ENCODE assay signal across 14 cellular contexts in the genomic region with DNA sequence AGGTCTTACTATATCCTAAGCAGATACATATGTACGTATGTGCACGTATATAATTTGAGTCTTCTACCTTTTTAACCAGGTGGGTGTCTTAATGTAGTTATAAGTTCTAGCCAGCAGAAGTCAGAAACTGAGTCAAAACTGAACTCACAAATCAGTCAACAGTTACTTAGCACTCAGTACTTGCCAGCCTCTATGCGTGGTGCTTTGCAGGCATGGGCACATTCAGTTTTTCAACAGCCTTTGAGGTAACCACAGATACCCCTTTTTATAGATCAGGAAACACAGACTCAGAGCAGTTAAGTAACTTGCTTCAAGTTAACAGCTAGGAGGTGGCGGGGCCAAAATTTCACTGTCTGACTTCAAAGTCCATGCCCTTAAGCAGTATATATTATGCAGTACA.
A peak's percentile ranks its signal among the peaks of the same experiment; 100 is the strongest.
DNase-seq lines count a peak whose midpoint lies in the region; ATAC-seq and TF ChIP-seq lines count a peak whose summit lies in the region.
"Had no signal": no experiment of that assay in that cellular context is flagged by ENCODE, and none has a peak within 500 bp of the region (broad histone marks: within the 10 kb centered on the region; RNA-seq: fewer than 3 reads in every experiment).

No MANE protein-coding gene starts in this region.

- no peak for TF ChIP-seq POLR2A in breast epithelium (IDR thresholded peaks at IDR 0.05)
- no peak for TF ChIP-seq POLR2A in gastrocnemius medialis (IDR thresholded peaks at IDR 0.05)

- H3K9me3 Mint-ChIP-seq in CD14-positive monocyte: peaks cover 0 to 7% (median 6%) of the 10 kb centered on the region in 7 donors
- H3K9me3 Mint-ChIP-seq: activated naive CD4-positive, alpha-beta T cell treated with anti-CD3 and anti-CD28 coated beads, Interleukin-2, amount 50 U/mL, for 24 hours had no signal

- no peaks in the 10 kb centered on the region for H3K4me1 ChIP-seq in breast epithelium
- no peaks in the 10 kb centered on the region for H3K4me1 ChIP-seq in gastrocnemius medialis
- H3K4me1 ChIP-seq: Peyer's patch had no signal

- H3K27me3 ChIP-seq in breast epithelium (no peaks in the 10 kb centered on the region), gastrocnemius medialis (no peaks in the 10 kb centered on the region)
- H3K27me3 ChIP-seq: Peyer's patch had no signal

- peaks cover 0 to 4% (median 0%) of the 10 kb centered on the region in 3 donors for H3K27me3 Mint-ChIP-seq in CD14-positive monocyte (ENCODE audit: low read depth in 3 of 3)
- H3K27me3 Mint-ChIP-seq: activated naive CD4-positive, alpha-beta T cell treated with anti-CD3 and anti-CD28 coated beads, Interleukin-2, amount 50 U/mL, for 24 hours had no signal

- H3K27ac ChIP-seq in breast epithelium: no peak overlapping the region
- no peak overlapping the region for H3K27ac ChIP-seq in gastrocnemius medialis
- H3K27ac ChIP-seq: Peyer's patch had no signal

- peaks cover 0 to 1% of the 10 kb centered on the region in 2 donors for H3K36me3 Mint-ChIP-seq in CD14-positive monocyte
- H3K36me3 Mint-ChIP-seq: activated naive CD4-positive, alpha-beta T cell treated with anti-CD3 and anti-CD28 coated beads, Interleukin-2, amount 50 U/mL, for 24 hours had no signal

- in situ Hi-C loops in gastrocnemius medialis (cut with MboI; ENCODE audit: low sequenced_read_pairs in 4 of 4): no loop called here

- peak; percentile 30 for DNase-seq in stimulated activated CD4-positive, alpha-beta T cell treated with anti-CD3 and anti-CD28 coated beads, Interleukin-1b, Interleukin-23, amount 100 ng/mL, for 48 hours
- no peak for DNase-seq in stimulated activated CD4-positive, alpha-beta T cell treated with anti-CD3 and anti-CD28 coated beads, Interleukin-2, amount 100 ng/mL, for 48 hours
- DNase-seq in CD14-positive monocyte (ENCODE audit: low spot score) (no peak), HuH-7.5 (ENCODE audit: low spot score) (no peak), breast epithelium (ENCODE audit: low spot score in 2 of 2) (no peak), gastrocnemius medialis (no peak)
- DNase-seq: DMS53; glutamatergic neuron; stimulated activated naive CD4-positive, alpha-beta T cell treated with Interleukin-2 at 50 U/mL for 16 hours had no signal

- intact Hi-C loops in CD14-positive monocyte (cut with micrococcal nuclease) (no loop called here), breast epithelium (cut with DNase I; ENCODE audit: low total_unique reads) (no loop called here), gastrocnemius medialis (cut with DNase I; ENCODE audit: low total_unique reads) (no loop called here)

- ATAC-seq in GM21528 (IDR thresholded peaks at IDR 0.05; ENCODE audit: low FRiP score, unreplicated experiment) (peak; percentile 63), HG03103 (IDR thresholded peaks at IDR 0.05; ENCODE audit: low read depth, unreplicated experiment) (peak; percentile 41), gastrocnemius medialis (no peak)

- no peaks in the 10 kb centered on the region for H3K4me1 Mint-ChIP-seq in CD14-positive monocyte
- H3K4me1 Mint-ChIP-seq: central memory CD8-positive, alpha-beta T cell had no signal

- no peak overlapping the region for H3K27ac Mint-ChIP-seq in CD14-positive monocyte
- H3K27ac Mint-ChIP-seq: activated naive CD4-positive, alpha-beta T cell treated with anti-CD3 and anti-CD28 coated beads, Interleukin-2, amount 50 U/mL, for 24 hours had no signal

- H3K9me3 ChIP-seq in breast epithelium (no peaks in the 10 kb centered on the region), gastrocnemius medialis (no peaks in the 10 kb centered on the region)
- H3K9me3 ChIP-seq: Peyer's patch had no signal

- H3K4me3 ChIP-seq in breast epithelium (no peak overlapping the region), gastrocnemius medialis (no peak overlapping the region)
- H3K4me3 ChIP-seq: Peyer's patch had no signal

- H3K36me3 ChIP-seq in breast epithelium (no peaks in the 10 kb centered on the region), gastrocnemius medialis (no peaks in the 10 kb centered on the region)
- H3K36me3 ChIP-seq: Peyer's patch had no signal

- no peak overlapping the region for H3K4me3 Mint-ChIP-seq in CD14-positive monocyte
- H3K4me3 Mint-ChIP-seq: central memory CD8-positive, alpha-beta T cell had no signal

- TF ChIP-seq CTCF in CD14-positive monocyte (IDR thresholded peaks at IDR 0.05): no peak
- TF ChIP-seq CTCF in breast epithelium (IDR thresholded peaks at IDR 0.05): no peak
- TF ChIP-seq CTCF in gastrocnemius medialis (IDR thresholded peaks at IDR 0.05 in 4 of 5, conservative IDR thresholded peaks at IDR 0.05 in 1 of 5): no peak

Comparison
In these comparisons a context has a peak if more than half of its experiments do, and no peak if none do; other contexts are left out.
1. ATAC-seq: peak in GM21528 (single experiment) and HG03103 (single experiment); none in gastrocnemius medialis (0 of 2).